ENCODE assay signal across 17 cellular contexts in the genomic region with DNA sequence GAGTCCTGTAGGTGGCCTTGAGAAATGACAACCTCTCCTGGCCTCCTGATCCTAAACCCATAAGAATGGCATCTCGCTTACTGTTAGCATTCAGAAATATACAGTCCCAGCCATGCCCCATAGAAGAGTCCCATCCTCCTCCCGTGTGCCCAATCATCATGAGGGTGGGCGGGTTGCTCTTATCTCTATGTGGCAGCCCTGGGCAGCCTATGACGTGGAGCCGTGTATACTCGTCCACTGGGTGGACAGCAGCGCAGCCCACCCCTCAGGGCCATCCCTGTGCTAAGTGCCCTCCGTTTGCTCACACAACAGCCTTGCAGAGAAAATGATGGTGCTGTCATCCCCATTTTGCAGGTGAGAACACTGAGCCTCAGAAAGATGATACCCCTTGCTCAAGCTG.
A peak's percentile ranks its signal among the peaks of the same experiment; 100 is the strongest.
DNase-seq lines count a peak whose midpoint lies in the region; ATAC-seq and TF ChIP-seq lines count a peak whose summit lies in the region.
"Had no signal": no experiment of that assay in that cellular context is flagged by ENCODE, and none has a peak within 500 bp of the region (broad histone marks: within the 10 kb centered on the region; RNA-seq: fewer than 3 reads in every experiment).

No MANE protein-coding gene starts in this region.

- no peak overlapping the region for H3K4me3 Mint-ChIP-seq in nephron progenitor cell
- H3K4me3 Mint-ChIP-seq: CD14-positive monocyte; CD8-positive, alpha-beta T cell; HFFc6; IgD-negative memory B cell had no signal

- DNase-seq in Right ventricle myocardium inferior (ENCODE audit: missing footprints) (peak; percentile 22), heart right ventricle (no peak), caudate nucleus (lab: John Stamatoyannopoulos, UW) (no peak), nephron progenitor cell (no peak), 8988T (no peak), HPDE6-E6E7 (ENCODE audit: extremely low spot score) (no peak)
- no peak for DNase-seq in activated CD4-positive, alpha-beta T cell treated with anti-CD3 and anti-CD28 coated beads for 4 hours
- DNase-seq: ACHN; CD8-positive, alpha-beta T cell; COR-L47; DND-41; GF-D8; HCEC 1CT; HFFc6 had no signal

- WGBS in heart right ventricle, 2 donors = 85 to 88% methylated on average over 8 of the region's 8 CpGs

- H3K36me3 ChIP-seq in heart right ventricle = no peaks in the 10 kb centered on the region

- H3K27me3 Mint-ChIP-seq in nephron progenitor cell (ENCODE audit: low read depth, poor library complexity) = peaks cover 26% of the 10 kb centered on the region
- H3K27me3 Mint-ChIP-seq: IgD-negative memory B cell had no signal

- no peaks in the 10 kb centered on the region for H3K36me3 Mint-ChIP-seq in nephron progenitor cell (ENCODE audit: low read depth)
- H3K36me3 Mint-ChIP-seq: CD14-positive monocyte; CD8-positive, alpha-beta T cell; IgD-negative memory B cell had no signal

- H3K27ac Mint-ChIP-seq in nephron progenitor cell = peak overlapping the region; percentile 75
- H3K27ac Mint-ChIP-seq: CD8-positive, alpha-beta T cell; HFFc6 had no signal

- ATAC-seq in Right ventricle myocardium inferior = no peak
- ATAC-seq in heart right ventricle = no peak
- ATAC-seq: CD8-positive, alpha-beta T cell had no signal

- no peak overlapping the region for H3K4me3 ChIP-seq in heart right ventricle

- TF ChIP-seq CTCF in heart right ventricle (IDR thresholded peaks at IDR 0.05) (no peak), nephron progenitor cell (IDR thresholded peaks at IDR 0.05) (no peak)

- intact Hi-C loops in Right ventricle myocardium inferior (cut with DNase I) (no loop called here), heart right ventricle (cut with DNase I) (loop anchor here in 1 of 10 donors (10.0 kb wide), 1 partner anchor 605 kb away; no protein-coding TSS in a partner anchor)

- H3K9me3 ChIP-seq in heart right ventricle = no peaks in the 10 kb centered on the region

- peaks cover 0 to 6% (median 0%) of the 10 kb centered on the region in 7 donors for H3K27me3 ChIP-seq in heart right ventricle

- H3K4me1 Mint-ChIP-seq in nephron progenitor cell = no peaks in the 10 kb centered on the region

- H3K4me1 ChIP-seq in heart right ventricle = peaks cover 0 to 12% (median 8%) of the 10 kb centered on the region in 9 donors

- H3K27ac ChIP-seq in heart right ventricle (no peak overlapping the region), caudate nucleus (ENCODE audit: low read depth, low read length) (peak overlapping the region; percentile 91), temporal lobe (ENCODE audit: low read depth, low read length) (peak overlapping the region; percentile 96)

- H3K9me3 Mint-ChIP-seq in nephron progenitor cell = no peaks in the 10 kb centered on the region
- H3K9me3 Mint-ChIP-seq: CD8-positive, alpha-beta T cell; HFFc6; IgD-negative memory B cell had no signal

Comparison
In these comparisons a context has a peak if more than half of its experiments do, and no peak if none do; other contexts are left out.
1. H3K27ac ChIP-seq: peak in caudate nucleus (single experiment) and temporal lobe (single experiment); none in heart right ventricle (0 of 10).